ENCODE assay signal across 27 cellular contexts in genomic region chr12:4154672-4155225, GRCh38.
DNase-seq lines count a peak whose midpoint lies in the region; ATAC-seq and TF ChIP-seq lines count a peak whose summit lies in the region.
"Had no signal": no experiment of that assay in that cellular context is flagged by ENCODE, and none has a peak within 500 bp of the region (broad histone marks: within the 10 kb centered on the region; RNA-seq: fewer than 3 reads in every experiment).

No MANE protein-coding gene starts in this region.

- CTCF ChIA-PET in activated naive CD4-positive, alpha-beta T cell treated with anti-CD3 and anti-CD28 coated beads for 36 hours (lab: Charles Lee) = interaction anchor here (0.7 to 6.8 kb wide), 12 partner anchors 9 to 159 kb away, joined by 3 to 29 read pairs (median 5); no protein-coding TSS in a partner anchor

- TF ChIP-seq CTCF in osteocyte (IDR thresholded peaks at IDR 0.05) = no peak

- H3K36me3 Mint-ChIP-seq in activated naive CD4-positive, alpha-beta T cell treated with anti-CD3 and anti-CD28 coated beads for 36 hours (ENCODE audit: low read depth) = peaks cover 5% of the 10 kb centered on the region
- peaks cover 7 to 40% of the 10 kb centered on the region in 2 donors for H3K36me3 Mint-ChIP-seq in activated naive CD4-positive, alpha-beta T cell treated with anti-CD3 and anti-CD28 coated beads, Interleukin-2, amount 50 U/mL, for 72 hours
- H3K36me3 Mint-ChIP-seq in osteocyte (ENCODE audit: unreplicated experiment) = no peaks in the 10 kb centered on the region

- peak overlapping the region; percentile 98 for H3K27ac Mint-ChIP-seq in activated naive CD4-positive, alpha-beta T cell treated with anti-CD3 and anti-CD28 coated beads for 36 hours
- H3K27ac Mint-ChIP-seq in activated naive CD4-positive, alpha-beta T cell treated with anti-CD3 and anti-CD28 coated beads, Interleukin-2, amount 50 U/mL, for 72 hours = peak overlapping the region; percentile 61 to 93
- H3K27ac Mint-ChIP-seq in osteocyte (ENCODE audit: unreplicated experiment) = no peak overlapping the region
- H3K27ac Mint-ChIP-seq: mesothelial cell of epicardium, nephron progenitor cell had no signal

- H3K27me3 Mint-ChIP-seq in activated naive CD4-positive, alpha-beta T cell treated with anti-CD3 and anti-CD28 coated beads for 36 hours (ENCODE audit: low read depth) = no peaks in the 10 kb centered on the region
- no peaks in the 10 kb centered on the region for H3K27me3 Mint-ChIP-seq in osteocyte (ENCODE audit: unreplicated experiment)

- peak overlapping the region; percentile 49 for H3K27ac ChIP-seq in KOPT-K1 (ENCODE audit: low read depth, low read length, poor library complexity, severe bottlenecking)
- H3K27ac ChIP-seq: BLaER1, body of pancreas, foreskin keratinocyte, hepatocyte had no signal

- peak; percentile 8 for DNase-seq in activated naive CD4-positive, alpha-beta T cell treated with anti-CD3 and anti-CD28 coated beads for 36 hours
- no peak for DNase-seq in activated naive CD4-positive, alpha-beta T cell treated with anti-CD3 and anti-CD28 coated beads, Interleukin-2, amount 50 U/mL, for 16 hours
- DNase-seq in activated naive CD4-positive, alpha-beta T cell treated with anti-CD3 and anti-CD28 coated beads, Interleukin-2, amount 50 U/mL, for 72 hours (ENCODE audit: low spot score in 2 of 2) = no peak
- DNase-seq in osteocyte (ENCODE audit: extremely low spot score, unreplicated experiment) = peak; percentile 49
- no peak for DNase-seq in effector CD4-positive, alpha-beta T cell
- DNase-seq in foreskin melanocyte = no peak
- DNase-seq: activated CD4-positive, CD25-positive, alpha-beta regulatory T cell treated with anti-CD3 and anti-CD28 coated beads, Interleukin-2, amount 50 U/mL, for 72 hours; body of pancreas; Calu3; EL; foreskin keratinocyte; Karpas-422; left lung; NCI-H1092 treated with DMSO at 0.1 percent for 48 hours; NCI-H2029 treated with DMSO at 0.1 percent for 48 hours; NCI-H345; NCI-H82; nephron progenitor cell; stimulated activated CD4-positive, alpha-beta T cell treated with anti-CD3 and anti-CD28 coated beads, Interleukin-15, amount 100 ng/mL, for 24 hours; substantia nigra had no signal

- no peaks in the 10 kb centered on the region for H3K9me3 ChIP-seq in KOPT-K1 (ENCODE audit: insufficient read depth, low read length, poor library complexity, severe bottlenecking)
- H3K9me3 ChIP-seq: body of pancreas, left lung had no signal

- no peaks in the 10 kb centered on the region for H3K36me3 ChIP-seq in KOPT-K1 (ENCODE audit: insufficient read depth, low read length)
- H3K36me3 ChIP-seq: BLaER1, left lung had no signal

- intact Hi-C loops in activated naive CD4-positive, alpha-beta T cell treated with anti-CD3 and anti-CD28 coated beads for 36 hours (cut with micrococcal nuclease) = loop anchor here (1.0 to 5.0 kb wide), 3 partner anchors 8 to 92 kb away; no protein-coding TSS in a partner anchor

- H3K4me1 Mint-ChIP-seq in activated naive CD4-positive, alpha-beta T cell treated with anti-CD3 and anti-CD28 coated beads for 36 hours (ENCODE audit: low read depth) = peaks cover 81% of the 10 kb centered on the region
- H3K4me1 Mint-ChIP-seq in osteocyte (ENCODE audit: unreplicated experiment) = no peaks in the 10 kb centered on the region

- peaks cover 3% of the 10 kb centered on the region for H3K9me3 Mint-ChIP-seq in activated naive CD4-positive, alpha-beta T cell treated with anti-CD3 and anti-CD28 coated beads for 36 hours
- H3K9me3 Mint-ChIP-seq in activated naive CD4-positive, alpha-beta T cell treated with anti-CD3 and anti-CD28 coated beads, Interleukin-2, amount 50 U/mL, for 72 hours = peaks cover 0 to 14% of the 10 kb centered on the region in 2 donors
- H3K9me3 Mint-ChIP-seq in osteocyte (ENCODE audit: unreplicated experiment) = no peaks in the 10 kb centered on the region

- H3K4me3 Mint-ChIP-seq in activated naive CD4-positive, alpha-beta T cell treated with anti-CD3 and anti-CD28 coated beads for 36 hours = no peak overlapping the region
- H3K4me3 Mint-ChIP-seq in osteocyte (ENCODE audit: unreplicated experiment) = no peak overlapping the region
- H3K4me3 Mint-ChIP-seq: mesothelial cell of epicardium, nephron progenitor cell had no signal

- ATAC-seq in activated naive CD4-positive, alpha-beta T cell treated with anti-CD3 and anti-CD28 coated beads, Interleukin-2, amount 50 U/mL, for 72 hours = peak; percentile 25 to 35
- no peak for ATAC-seq in HG02970 (IDR thresholded peaks at IDR 0.05; ENCODE audit: low FRiP score, unreplicated experiment)
- ATAC-seq: body of pancreas, foreskin keratinocyte, HCT116, left lung, sciatic nerve had no signal

Comparison
In these comparisons a context has a peak if more than half of its experiments do, and no peak if none do; other contexts are left out.
1. DNase-seq: peak in activated naive CD4-positive, alpha-beta T cell treated with anti-CD3 and anti-CD28 coated beads for 36 hours (single experiment) and osteocyte (single experiment); none in activated naive CD4-positive, alpha-beta T cell treated with anti-CD3 and anti-CD28 coated beads, Interleukin-2, amount 50 U/mL, for 16 hours (single experiment), activated naive CD4-positive, alpha-beta T cell treated with anti-CD3 and anti-CD28 coated beads, Interleukin-2, amount 50 U/mL, for 72 hours (0 of 2), effector CD4-positive, alpha-beta T cell (single experiment) and foreskin melanocyte (single experiment).